ENCODE assay signal across 8 cellular contexts in the genomic region with DNA sequence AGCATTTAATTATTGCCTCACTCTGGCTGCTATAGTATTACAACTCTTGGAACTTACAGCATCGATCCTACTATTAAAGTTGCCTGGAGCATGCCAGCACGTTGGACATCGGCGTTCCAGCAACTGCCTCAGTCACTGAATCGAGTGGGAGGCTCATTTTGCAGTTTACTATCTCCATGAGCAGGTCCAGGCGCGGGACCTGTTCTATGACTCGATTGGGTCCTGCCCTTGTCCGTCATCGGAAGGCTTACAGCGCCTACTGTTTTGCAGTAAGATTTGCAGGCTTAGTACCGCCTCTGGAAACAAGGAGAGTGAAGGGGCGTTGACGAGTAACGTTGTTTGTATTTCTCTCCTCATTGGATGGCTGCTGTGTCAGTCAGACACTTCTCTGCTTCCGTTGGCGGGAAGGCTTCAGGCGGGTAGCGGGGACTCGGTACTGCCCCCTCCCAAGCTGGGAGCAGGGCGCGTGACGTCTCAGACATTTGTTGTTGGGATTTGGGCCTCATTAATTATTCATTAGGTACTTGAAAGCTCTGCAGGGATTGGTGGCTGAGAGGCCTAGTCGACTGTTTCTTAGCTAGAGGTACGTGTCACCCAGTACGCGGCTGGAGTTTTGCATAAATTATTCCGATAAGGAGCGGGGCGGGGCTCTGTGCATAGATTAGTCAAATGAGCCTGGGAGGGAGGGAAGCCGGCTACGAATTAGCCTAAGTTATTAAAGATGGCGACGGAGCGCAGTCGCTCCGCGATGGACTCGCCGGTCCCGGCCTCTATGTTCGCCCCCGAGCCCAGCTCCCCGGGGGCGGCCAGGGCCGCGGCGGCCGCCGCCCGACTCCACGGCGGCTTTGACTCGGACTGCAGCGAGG. TPM values are rescaled to one million over a fixed set of nuclear protein-coding genes. Genes with fewer than 3 reads are reported as not detected.
A peak's percentile ranks its signal among the peaks of the same experiment; 100 is the strongest.
DNase-seq lines count a peak whose midpoint lies in the region; ATAC-seq lines count a peak whose summit lies in the region.

A gene (plus strand): TSS at position 710 of the 866 bp plus-strand sequence. CDS start 12 bp downstream, at position 722.

- H3K36me3 Mint-ChIP-seq in activated naive CD4-positive, alpha-beta T cell treated with anti-CD3 and anti-CD28 coated beads, Interleukin-2, amount 50 U/mL, for 72 hours = peaks cover 23 to 30% of the 10 kb centered on the region in 2 donors

- peak within 1 kb of the TSS; percentile 93 to 97 for H3K27ac Mint-ChIP-seq in activated naive CD4-positive, alpha-beta T cell treated with anti-CD3 and anti-CD28 coated beads, Interleukin-2, amount 50 U/mL, for 72 hours

- peak; percentile 78 for ATAC-seq in HG02610 (IDR thresholded peaks at IDR 0.05; ENCODE audit: unreplicated experiment)
- peak; percentile 82 to 87 for ATAC-seq in activated naive CD4-positive, alpha-beta T cell treated with anti-CD3 and anti-CD28 coated beads, Interleukin-2, amount 50 U/mL, for 72 hours

- no peaks in the 10 kb centered on the region for H3K9me3 Mint-ChIP-seq in activated naive CD4-positive, alpha-beta T cell treated with anti-CD3 and anti-CD28 coated beads, Interleukin-2, amount 50 U/mL, for 72 hours

- H3K4me3 ChIP-seq in GM08714 (ENCODE audit: low read length) = peak within 1 kb of the TSS; percentile 98

- H3K27ac ChIP-seq in temporal lobe (ENCODE audit: low read depth, low read length) = peak within 1 kb of the TSS; percentile 87

- DNase-seq in NCI-H1092 treated with DMSO at 0.1 percent for 48 hours (lab: John Stamatoyannopoulos, UW) (peak; percentile 100), SKM-1 (lab: John Stamatoyannopoulos, UW; ENCODE audit: unreplicated experiment) (peak; percentile 99), glomerular endothelial cell (ENCODE audit: extremely low read depth, low read depth, low spot score) (peak; percentile 100), occipital lobe (lab: John Stamatoyannopoulos, UW) (peak; percentile 100)
- peak; percentile 96 to 98 for DNase-seq in activated naive CD4-positive, alpha-beta T cell treated with anti-CD3 and anti-CD28 coated beads, Interleukin-2, amount 50 U/mL, for 72 hours (ENCODE audit: low spot score in 2 of 2)

RNA-seq across cellular contexts. Expression of the gene that starts here (rescaled TPM):
- 100 to 1,000 TPM; 109 to 142 TPM for total RNA-seq in activated naive CD4-positive, alpha-beta T cell treated with anti-CD3 and anti-CD28 coated beads, Interleukin-2, amount 50 U/mL, for 72 hours
- total RNA-seq in glomerular endothelial cell (27.0 and 45.6 TPM in 2 replicates), occipital lobe (32.1 TPM), temporal lobe (28.5 TPM)

Comparison
In these comparisons a context has a peak if more than half of its experiments do, and no peak if none do; other contexts are left out.
1. Peak in every context shown above with its lines: DNase-seq, ATAC-seq, H3K4me3 ChIP-seq and H3K27ac ChIP-seq.